In the genomic region with DNA sequence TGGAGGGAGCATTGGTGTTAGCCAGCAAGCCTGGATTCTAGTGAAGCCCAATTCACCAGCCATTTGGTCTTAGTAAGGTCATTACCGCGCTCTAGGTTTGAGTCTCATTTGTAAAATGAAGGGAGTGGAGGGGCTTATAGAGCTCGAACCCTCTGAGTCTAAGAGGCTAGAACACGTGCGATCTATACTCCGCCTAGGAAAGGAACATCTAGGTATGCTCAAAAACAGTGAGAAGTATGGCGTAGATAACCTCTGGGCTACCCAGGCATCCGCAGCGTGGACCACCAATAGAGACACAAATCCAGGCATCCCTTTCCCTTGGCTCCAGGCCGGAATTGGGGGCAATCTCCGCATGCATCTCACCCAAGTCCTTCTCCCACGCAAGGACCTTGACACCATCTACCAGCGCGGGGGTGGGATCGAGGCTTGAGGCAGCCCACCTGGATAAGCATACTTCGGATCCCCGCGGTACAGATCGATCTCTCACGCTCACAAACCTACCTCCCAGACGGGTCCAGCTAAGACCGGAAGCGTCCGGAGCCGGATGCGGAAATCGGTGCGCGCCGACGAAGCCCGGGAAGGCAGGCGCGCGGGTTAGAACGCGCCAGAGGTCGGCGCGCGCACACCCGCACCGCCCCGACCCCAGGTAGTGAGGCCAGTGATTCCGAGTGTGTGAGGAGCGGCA, we compare ENCODE assay signal across 8 cellular contexts. TPM values are rescaled to one million over a fixed set of nuclear protein-coding genes. Genes with fewer than 3 reads are reported as not detected.
DNase-seq lines count a peak whose midpoint lies in the region; ATAC-seq and TF ChIP-seq lines count a peak whose summit lies in the region.

A gene (plus strand): TSS at position 556 of the 685 bp plus-strand sequence. CDS start 636 bp downstream, outside the sequence.

- peak; percentile 85 for DNase-seq in BE2C
- peak; percentile 77 for DNase-seq in NCI-H2196 treated with DMSO at 0.1 percent for 48 hours (lab: John Stamatoyannopoulos, UW; ENCODE audit: unreplicated experiment)
- peak; percentile 53 for DNase-seq in activated CD4-positive, CD25-positive, alpha-beta regulatory T cell treated with anti-CD3 and anti-CD28 coated beads, Interleukin-2, amount 50 U/mL, for 16 hours (ENCODE audit: low read depth, low spot score)
- peak; percentile 54 to 79 for DNase-seq in dermis microvascular lymphatic vessel endothelial cell (ENCODE audit: low read depth in 2 of 2)
- DNase-seq in lower lobe of right lung: peak; percentile 89
- peak in 2 of 3 donors; percentile 71 to 77 for DNase-seq in stimulated activated CD4-positive, alpha-beta T cell treated with anti-CD3 and anti-CD28 coated beads, TNF-alpha, amount 100 ng/mL, for 48 hours (ENCODE audit: low read depth in 3 of 3)

- peaks cover 6% of the 10 kb centered on the region for H3K4me1 ChIP-seq in BE2C
- H3K4me1 ChIP-seq in lower lobe of right lung: peaks cover 48% of the 10 kb centered on the region

- H3K27me3 ChIP-seq in BE2C: no peaks in the 10 kb centered on the region
- H3K27me3 ChIP-seq in lower lobe of right lung (ENCODE audit: low read depth): no peaks in the 10 kb centered on the region

- intact Hi-C loops in lower lobe of right lung (cut with DNase I): no loop called here

- ATAC-seq in GM18873 (IDR thresholded peaks at IDR 0.05; ENCODE audit: low FRiP score, unreplicated experiment) (peak; percentile 27), HG03095 (IDR thresholded peaks at IDR 0.05; ENCODE audit: unreplicated experiment) (peak; percentile 47), lower lobe of right lung (peak; percentile 88 to 90)

- peak within 1 kb of the TSS; percentile 99 for H3K27ac ChIP-seq in lower lobe of right lung

- TF ChIP-seq CTCF in BE2C (IDR thresholded peaks at IDR 0.05; ENCODE audit: low read depth, low read length) (no peak), lower lobe of right lung (IDR thresholded peaks at IDR 0.05) (no peak)

- H3K36me3 ChIP-seq in BE2C (peaks cover 33% of the 10 kb centered on the region), lower lobe of right lung (peaks cover 37% of the 10 kb centered on the region)

- peak within 1 kb of the TSS; percentile 94 for H3K4me3 ChIP-seq in BE2C (ENCODE audit: low read depth, low read length)
- H3K4me3 ChIP-seq in lower lobe of right lung: peak within 1 kb of the TSS; percentile 90

- H3K9me3 ChIP-seq in BE2C (no peaks in the 10 kb centered on the region), lower lobe of right lung (no peaks in the 10 kb centered on the region)

RNA-seq across cellular contexts. Expression of the gene that starts here (rescaled TPM):
- 47.1 TPM for polyA plus RNA-seq in BE2C (2012; ENCODE audit: insufficient read depth, insufficient read length, low read depth)
- total RNA-seq in dermis microvascular lymphatic vessel endothelial cell (7.3 and 12.4 TPM in 2 replicates), lower lobe of right lung (41.0 TPM)

Comparison
In these comparisons a context has a peak if more than half of its experiments do, and no peak if none do; other contexts are left out.
1. Peak in every context shown above with its lines: DNase-seq, ATAC-seq, H3K4me3 ChIP-seq and H3K27ac ChIP-seq.
2. ATAC-seq: peak in every context shown above with its lines; median percentile 89 in lower lobe of right lung; 47 in HG03095; 27 in GM18873.